In the genomic region with DNA sequence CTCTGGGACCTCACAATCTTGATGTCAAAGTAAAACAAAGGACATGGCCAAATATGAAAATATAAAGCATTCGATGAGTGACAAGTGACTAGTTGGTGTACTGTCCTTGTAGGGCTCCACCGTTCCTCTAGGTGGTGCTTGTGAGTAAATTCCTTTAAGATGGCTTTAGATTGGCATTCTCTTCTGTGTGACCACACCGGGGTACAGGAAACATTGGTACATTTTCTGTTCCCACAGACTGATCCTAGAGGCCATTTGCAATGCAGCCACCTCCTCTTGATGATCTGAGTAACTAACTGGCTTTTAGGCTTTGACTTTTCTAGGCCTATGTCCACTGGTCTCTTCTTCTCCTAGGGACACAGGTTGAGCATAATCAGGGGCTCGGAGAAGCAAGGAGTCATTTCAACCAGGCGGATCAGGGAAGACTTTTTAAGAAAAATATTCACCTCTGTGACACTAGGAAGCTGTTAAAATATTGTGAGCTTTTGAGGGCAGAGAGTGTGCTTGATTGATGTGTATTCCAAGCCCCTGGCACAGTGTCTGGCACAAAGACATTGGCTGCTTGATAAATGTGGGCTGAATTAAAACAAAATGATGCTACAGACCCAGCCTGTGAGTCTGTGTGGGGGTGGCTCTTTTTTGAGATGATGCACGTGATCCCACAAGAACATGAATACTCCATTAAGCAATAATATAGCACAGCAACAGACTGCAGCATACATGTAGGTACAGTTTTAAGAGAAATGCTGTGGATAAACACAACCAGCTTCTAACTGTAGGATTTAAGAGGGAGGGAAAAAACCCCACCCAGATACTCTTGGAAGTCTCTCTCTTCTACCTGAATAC, we compare ENCODE assay signal across 2 cellular contexts.
TF ChIP-seq lines count a peak whose summit lies in the region.

No MANE protein-coding gene starts in this region.

TF ChIP-seq in Ishikawa, 13 proteins besides CTCF, POLR2A, EP300 and RAD21:
- TF ChIP-seq EGR1 (IDR thresholded peaks at IDR 0.05) (no peak), TEAD4 (IDR thresholded peaks at IDR 0.05) (peak; percentile 50; the same call in 1 of the 2 replicates), CEBPB (IDR thresholded peaks at IDR 0.05) (no peak)
TF ChIP-seq in Ishikawa: peak in this region for 1.

TF ChIP-seq in HepG2, 621 proteins besides CTCF, POLR2A, EP300 and RAD21:
- TF ChIP-seq, protein P1, sequence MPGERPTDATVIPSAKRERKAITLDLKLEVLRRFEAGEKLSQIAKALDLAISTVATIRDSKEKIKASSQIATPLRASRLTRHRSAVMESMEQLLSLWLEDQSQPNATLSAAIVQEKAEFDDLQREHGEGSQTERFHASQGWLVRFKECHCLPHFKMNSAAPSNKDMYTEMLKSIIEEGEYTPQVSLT (CRISPR knock-in tag; IDR thresholded peaks at IDR 0.05; ENCODE audit: borderline replicate concordance, low read depth): no peak
- TF ChIP-seq STAG1 (CRISPR knock-in tag; IDR thresholded peaks at IDR 0.05): peak; percentile 48
- TF ChIP-seq ZFY (CRISPR knock-in tag; IDR thresholded peaks at IDR 0.05): no peak
- no peak for TF ChIP-seq ZFP37 (CRISPR knock-in tag; IDR thresholded peaks at IDR 0.05; ENCODE audit: borderline replicate concordance)
- no peak for TF ChIP-seq ZFP36L1 (CRISPR knock-in tag; IDR thresholded peaks at IDR 0.05)
- peak; percentile 11 for TF ChIP-seq ASH2L (IDR thresholded peaks at IDR 0.05; ENCODE audit: insufficient read length, low read depth, low read length)
- TF ChIP-seq ZNF350 (CRISPR knock-in tag; IDR thresholded peaks at IDR 0.05; ENCODE audit: borderline replicate concordance, low read depth): no peak
- TF ChIP-seq ZNF674 (CRISPR knock-in tag; IDR thresholded peaks at IDR 0.05; ENCODE audit: low read depth): no peak
- TF ChIP-seq SMC3 (IDR thresholded peaks at IDR 0.05; ENCODE audit: low read length): peak; percentile 65; the same call in 1 of the 2 replicates
